Comparison of ENCODE assay signal across 1 cellular context in the genomic region with DNA sequence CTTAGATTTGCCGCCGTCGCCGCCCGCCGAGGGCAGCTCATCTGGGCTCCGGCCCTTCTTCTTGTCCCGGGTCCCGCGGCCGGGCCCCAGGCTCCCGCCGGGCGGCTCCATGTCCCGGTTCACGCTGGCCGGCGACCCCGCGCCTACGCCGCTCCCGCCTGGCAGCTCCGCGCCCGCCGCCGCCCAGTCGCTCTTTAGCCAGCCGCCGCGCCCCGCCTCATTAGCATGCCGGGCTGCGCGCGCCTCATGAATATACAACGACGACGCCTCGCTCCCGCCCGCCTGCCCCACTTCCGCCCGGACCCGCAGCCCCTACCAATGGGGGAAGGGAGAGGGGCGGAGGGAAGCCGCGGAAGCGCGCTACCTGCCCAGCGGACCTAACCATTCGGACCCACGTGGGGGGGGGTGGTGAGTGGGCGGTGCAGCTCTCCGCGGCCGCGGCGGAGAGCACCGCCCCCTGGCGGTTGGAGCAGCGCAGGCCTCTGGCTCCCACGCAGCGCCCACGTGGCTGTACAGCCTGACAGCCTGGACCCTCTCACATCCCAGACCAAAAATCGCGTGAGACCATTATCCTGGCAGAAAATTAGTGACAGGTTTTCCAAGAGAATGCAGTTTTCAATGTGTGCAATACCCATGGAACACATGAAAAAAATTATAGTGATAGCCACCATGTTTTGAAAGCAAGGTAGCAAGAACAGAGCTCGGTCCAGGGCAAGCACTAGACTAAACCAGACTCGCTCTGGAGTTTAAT.
TF ChIP-seq lines count a peak whose summit lies in the region.

A gene (minus strand): TSS at position 197 of the 751 bp plus-strand sequence. CDS start 86 bp downstream, at position 111.

TF ChIP-seq in HepG2, 621 proteins besides CTCF, POLR2A, EP300 and RAD21 (continued from another document and continues in another):
- TF ChIP-seq, protein P1, sequence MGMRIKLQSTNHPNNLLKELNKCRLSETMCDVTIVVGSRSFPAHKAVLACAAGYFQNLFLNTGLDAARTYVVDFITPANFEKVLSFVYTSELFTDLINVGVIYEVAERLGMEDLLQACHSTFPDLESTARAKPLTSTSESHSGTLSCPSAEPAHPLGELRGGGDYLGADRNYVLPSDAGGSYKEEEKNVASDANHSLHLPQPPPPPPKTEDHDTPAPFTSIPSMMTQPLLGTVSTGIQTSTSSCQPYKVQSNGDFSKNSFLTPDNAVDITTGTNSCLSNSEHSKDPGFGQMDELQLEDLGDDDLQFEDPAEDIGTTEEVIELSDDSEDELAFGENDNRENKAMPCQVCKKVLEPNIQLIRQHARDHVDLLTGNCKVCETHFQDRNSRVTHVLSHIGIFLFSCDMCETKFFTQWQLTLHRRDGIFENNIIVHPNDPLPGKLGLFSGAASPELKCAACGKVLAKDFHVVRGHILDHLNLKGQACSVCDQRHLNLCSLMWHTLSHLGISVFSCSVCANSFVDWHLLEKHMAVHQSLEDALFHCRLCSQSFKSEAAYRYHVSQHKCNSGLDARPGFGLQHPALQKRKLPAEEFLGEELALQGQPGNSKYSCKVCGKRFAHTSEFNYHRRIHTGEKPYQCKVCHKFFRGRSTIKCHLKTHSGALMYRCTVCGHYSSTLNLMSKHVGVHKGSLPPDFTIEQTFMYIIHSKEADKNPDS (CRISPR knock-in tag; IDR thresholded peaks at IDR 0.05): no peak
- TF ChIP-seq, protein P2, sequence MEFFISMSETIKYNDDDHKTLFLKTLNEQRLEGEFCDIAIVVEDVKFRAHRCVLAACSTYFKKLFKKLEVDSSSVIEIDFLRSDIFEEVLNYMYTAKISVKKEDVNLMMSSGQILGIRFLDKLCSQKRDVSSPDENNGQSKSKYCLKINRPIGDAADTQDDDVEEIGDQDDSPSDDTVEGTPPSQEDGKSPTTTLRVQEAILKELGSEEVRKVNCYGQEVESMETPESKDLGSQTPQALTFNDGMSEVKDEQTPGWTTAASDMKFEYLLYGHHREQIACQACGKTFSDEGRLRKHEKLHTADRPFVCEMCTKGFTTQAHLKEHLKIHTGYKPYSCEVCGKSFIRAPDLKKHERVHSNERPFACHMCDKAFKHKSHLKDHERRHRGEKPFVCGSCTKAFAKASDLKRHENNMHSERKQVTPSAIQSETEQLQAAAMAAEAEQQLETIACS (CRISPR knock-in tag; IDR thresholded peaks at IDR 0.05): peak; percentile 85
- no peak for TF ChIP-seq ZNF136 (CRISPR knock-in tag; IDR thresholded peaks at IDR 0.05; ENCODE audit: low read depth)
- peak; percentile 75; the same call in 1 of the 2 replicates for TF ChIP-seq ZBTB20 (CRISPR knock-in tag; IDR thresholded peaks at IDR 0.05; ENCODE audit: borderline replicate concordance, low read depth)
- peak; percentile 93 for TF ChIP-seq ZSCAN31 (CRISPR knock-in tag; IDR thresholded peaks at IDR 0.05; ENCODE audit: low read depth)
- no peak for TF ChIP-seq RFX5 (IDR thresholded peaks at IDR 0.05; ENCODE audit: low read depth, low read length)
- TF ChIP-seq, protein P3, sequence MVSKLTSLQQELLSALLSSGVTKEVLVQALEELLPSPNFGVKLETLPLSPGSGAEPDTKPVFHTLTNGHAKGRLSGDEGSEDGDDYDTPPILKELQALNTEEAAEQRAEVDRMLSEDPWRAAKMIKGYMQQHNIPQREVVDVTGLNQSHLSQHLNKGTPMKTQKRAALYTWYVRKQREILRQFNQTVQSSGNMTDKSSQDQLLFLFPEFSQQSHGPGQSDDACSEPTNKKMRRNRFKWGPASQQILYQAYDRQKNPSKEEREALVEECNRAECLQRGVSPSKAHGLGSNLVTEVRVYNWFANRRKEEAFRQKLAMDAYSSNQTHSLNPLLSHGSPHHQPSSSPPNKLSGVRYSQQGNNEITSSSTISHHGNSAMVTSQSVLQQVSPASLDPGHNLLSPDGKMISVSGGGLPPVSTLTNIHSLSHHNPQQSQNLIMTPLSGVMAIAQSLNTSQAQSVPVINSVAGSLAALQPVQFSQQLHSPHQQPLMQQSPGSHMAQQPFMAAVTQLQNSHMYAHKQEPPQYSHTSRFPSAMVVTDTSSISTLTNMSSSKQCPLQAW (CRISPR knock-in tag; IDR thresholded peaks at IDR 0.05): peak; percentile 76; the same call in 1 of the 2 replicates
- TF ChIP-seq ZNF703 (CRISPR knock-in tag; IDR thresholded peaks at IDR 0.05; ENCODE audit: borderline replicate concordance): peak; percentile 74; the same call in 1 of the 2 replicates
- no peak for TF ChIP-seq ATRX (CRISPR knock-in tag; IDR thresholded peaks at IDR 0.05; ENCODE audit: borderline replicate concordance)
- TF ChIP-seq SATB2 (CRISPR knock-in tag; IDR thresholded peaks at IDR 0.05): no peak
- TF ChIP-seq, protein P4, sequence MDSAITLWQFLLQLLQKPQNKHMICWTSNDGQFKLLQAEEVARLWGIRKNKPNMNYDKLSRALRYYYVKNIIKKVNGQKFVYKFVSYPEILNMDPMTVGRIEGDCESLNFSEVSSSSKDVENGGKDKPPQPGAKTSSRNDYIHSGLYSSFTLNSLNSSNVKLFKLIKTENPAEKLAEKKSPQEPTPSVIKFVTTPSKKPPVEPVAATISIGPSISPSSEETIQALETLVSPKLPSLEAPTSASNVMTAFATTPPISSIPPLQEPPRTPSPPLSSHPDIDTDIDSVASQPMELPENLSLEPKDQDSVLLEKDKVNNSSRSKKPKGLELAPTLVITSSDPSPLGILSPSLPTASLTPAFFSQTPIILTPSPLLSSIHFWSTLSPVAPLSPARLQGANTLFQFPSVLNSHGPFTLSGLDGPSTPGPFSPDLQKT (CRISPR knock-in tag; IDR thresholded peaks at IDR 0.05; ENCODE audit: borderline replicate concordance): 0 out of 2 replicates have a peak, but pooled peaks have one; percentile 23
- TF ChIP-seq ZNF430 (CRISPR knock-in tag; IDR thresholded peaks at IDR 0.05): no peak
- no peak for TF ChIP-seq ZNF446 (CRISPR knock-in tag; IDR thresholded peaks at IDR 0.05)
- no peak; the same call in 1 of the 2 replicates for TF ChIP-seq ZNF768 (CRISPR knock-in tag; IDR thresholded peaks at IDR 0.05)
- TF ChIP-seq, protein P5, sequence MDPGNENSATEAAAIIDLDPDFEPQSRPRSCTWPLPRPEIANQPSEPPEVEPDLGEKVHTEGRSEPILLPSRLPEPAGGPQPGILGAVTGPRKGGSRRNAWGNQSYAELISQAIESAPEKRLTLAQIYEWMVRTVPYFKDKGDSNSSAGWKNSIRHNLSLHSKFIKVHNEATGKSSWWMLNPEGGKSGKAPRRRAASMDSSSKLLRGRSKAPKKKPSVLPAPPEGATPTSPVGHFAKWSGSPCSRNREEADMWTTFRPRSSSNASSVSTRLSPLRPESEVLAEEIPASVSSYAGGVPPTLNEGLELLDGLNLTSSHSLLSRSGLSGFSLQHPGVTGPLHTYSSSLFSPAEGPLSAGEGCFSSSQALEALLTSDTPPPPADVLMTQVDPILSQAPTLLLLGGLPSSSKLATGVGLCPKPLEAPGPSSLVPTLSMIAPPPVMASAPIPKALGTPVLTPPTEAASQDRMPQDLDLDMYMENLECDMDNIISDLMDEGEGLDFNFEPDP (CRISPR knock-in tag; conservative IDR thresholded peaks at IDR 0.05): no peak
- no peak; the same call in 1 of the 2 replicates for TF ChIP-seq DNMT3B (CRISPR knock-in tag; conservative IDR thresholded peaks at IDR 0.05)
- no peak; the same call in 1 of the 2 replicates for TF ChIP-seq FOXJ3 (CRISPR knock-in tag; IDR thresholded peaks at IDR 0.05; ENCODE audit: borderline replicate concordance)
- TF ChIP-seq, protein P6, sequence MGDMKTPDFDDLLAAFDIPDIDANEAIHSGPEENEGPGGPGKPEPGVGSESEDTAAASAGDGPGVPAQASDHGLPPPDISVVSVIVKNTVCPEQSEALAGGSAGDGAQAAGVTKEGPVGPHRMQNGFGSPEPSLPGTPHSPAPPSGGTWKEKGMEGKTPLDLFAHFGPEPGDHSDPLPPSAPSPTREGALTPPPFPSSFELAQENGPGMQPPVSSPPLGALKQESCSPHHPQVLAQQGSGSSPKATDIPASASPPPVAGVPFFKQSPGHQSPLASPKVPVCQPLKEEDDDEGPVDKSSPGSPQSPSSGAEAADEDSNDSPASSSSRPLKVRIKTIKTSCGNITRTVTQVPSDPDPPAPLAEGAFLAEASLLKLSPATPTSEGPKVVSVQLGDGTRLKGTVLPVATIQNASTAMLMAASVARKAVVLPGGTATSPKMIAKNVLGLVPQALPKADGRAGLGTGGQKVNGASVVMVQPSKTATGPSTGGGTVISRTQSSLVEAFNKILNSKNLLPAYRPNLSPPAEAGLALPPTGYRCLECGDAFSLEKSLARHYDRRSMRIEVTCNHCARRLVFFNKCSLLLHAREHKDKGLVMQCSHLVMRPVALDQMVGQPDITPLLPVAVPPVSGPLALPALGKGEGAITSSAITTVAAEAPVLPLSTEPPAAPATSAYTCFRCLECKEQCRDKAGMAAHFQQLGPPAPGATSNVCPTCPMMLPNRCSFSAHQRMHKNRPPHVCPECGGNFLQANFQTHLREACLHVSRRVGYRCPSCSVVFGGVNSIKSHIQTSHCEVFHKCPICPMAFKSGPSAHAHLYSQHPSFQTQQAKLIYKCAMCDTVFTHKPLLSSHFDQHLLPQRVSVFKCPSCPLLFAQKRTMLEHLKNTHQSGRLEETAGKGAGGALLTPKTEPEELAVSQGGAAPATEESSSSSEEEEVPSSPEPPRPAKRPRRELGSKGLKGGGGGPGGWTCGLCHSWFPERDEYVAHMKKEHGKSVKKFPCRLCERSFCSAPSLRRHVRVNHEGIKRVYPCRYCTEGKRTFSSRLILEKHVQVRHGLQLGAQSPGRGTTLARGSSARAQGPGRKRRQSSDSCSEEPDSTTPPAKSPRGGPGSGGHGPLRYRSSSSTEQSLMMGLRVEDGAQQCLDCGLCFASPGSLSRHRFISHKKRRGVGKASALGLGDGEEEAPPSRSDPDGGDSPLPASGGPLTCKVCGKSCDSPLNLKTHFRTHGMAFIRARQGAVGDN (CRISPR knock-in tag; IDR thresholded peaks at IDR 0.05): peak; percentile 95
- no peak for TF ChIP-seq CBX2 (IDR thresholded peaks at IDR 0.05; ENCODE audit: low read depth, low read length)
- no peak for TF ChIP-seq CBX2 (CRISPR knock-in tag; IDR thresholded peaks at IDR 0.05; ENCODE audit: low read depth)
- TF ChIP-seq TAF15 (IDR thresholded peaks at IDR 0.05; ENCODE audit: low read depth, low read length, poor library complexity, severe bottlenecking): no peak
- TF ChIP-seq ZSCAN22 (CRISPR knock-in tag; IDR thresholded peaks at IDR 0.05): no peak
- TF ChIP-seq, protein P7, sequence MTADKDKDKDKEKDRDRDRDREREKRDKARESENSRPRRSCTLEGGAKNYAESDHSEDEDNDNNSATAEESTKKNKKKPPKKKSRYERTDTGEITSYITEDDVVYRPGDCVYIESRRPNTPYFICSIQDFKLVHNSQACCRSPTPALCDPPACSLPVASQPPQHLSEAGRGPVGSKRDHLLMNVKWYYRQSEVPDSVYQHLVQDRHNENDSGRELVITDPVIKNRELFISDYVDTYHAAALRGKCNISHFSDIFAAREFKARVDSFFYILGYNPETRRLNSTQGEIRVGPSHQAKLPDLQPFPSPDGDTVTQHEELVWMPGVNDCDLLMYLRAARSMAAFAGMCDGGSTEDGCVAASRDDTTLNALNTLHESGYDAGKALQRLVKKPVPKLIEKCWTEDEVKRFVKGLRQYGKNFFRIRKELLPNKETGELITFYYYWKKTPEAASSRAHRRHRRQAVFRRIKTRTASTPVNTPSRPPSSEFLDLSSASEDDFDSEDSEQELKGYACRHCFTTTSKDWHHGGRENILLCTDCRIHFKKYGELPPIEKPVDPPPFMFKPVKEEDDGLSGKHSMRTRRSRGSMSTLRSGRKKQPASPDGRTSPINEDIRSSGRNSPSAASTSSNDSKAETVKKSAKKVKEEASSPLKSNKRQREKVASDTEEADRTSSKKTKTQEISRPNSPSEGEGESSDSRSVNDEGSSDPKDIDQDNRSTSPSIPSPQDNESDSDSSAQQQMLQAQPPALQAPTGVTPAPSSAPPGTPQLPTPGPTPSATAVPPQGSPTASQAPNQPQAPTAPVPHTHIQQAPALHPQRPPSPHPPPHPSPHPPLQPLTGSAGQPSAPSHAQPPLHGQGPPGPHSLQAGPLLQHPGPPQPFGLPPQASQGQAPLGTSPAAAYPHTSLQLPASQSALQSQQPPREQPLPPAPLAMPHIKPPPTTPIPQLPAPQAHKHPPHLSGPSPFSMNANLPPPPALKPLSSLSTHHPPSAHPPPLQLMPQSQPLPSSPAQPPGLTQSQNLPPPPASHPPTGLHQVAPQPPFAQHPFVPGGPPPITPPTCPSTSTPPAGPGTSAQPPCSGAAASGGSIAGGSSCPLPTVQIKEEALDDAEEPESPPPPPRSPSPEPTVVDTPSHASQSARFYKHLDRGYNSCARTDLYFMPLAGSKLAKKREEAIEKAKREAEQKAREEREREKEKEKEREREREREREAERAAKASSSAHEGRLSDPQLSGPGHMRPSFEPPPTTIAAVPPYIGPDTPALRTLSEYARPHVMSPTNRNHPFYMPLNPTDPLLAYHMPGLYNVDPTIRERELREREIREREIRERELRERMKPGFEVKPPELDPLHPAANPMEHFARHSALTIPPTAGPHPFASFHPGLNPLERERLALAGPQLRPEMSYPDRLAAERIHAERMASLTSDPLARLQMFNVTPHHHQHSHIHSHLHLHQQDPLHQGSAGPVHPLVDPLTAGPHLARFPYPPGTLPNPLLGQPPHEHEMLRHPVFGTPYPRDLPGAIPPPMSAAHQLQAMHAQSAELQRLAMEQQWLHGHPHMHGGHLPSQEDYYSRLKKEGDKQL (CRISPR knock-in tag; IDR thresholded peaks at IDR 0.05; ENCODE audit: low read depth): peak; percentile 59
- TF ChIP-seq CCAR2 (optimal IDR thresholded peaks at IDR 0.05; ENCODE audit: low read depth, low read length): no peak
- TF ChIP-seq ZNF569 (CRISPR knock-in tag; IDR thresholded peaks at IDR 0.05; ENCODE audit: borderline replicate concordance): no peak
- TF ChIP-seq ZNF367 (CRISPR knock-in tag; IDR thresholded peaks at IDR 0.05; ENCODE audit: borderline replicate concordance): no peak
- TF ChIP-seq HOXA9 (CRISPR knock-in tag; IDR thresholded peaks at IDR 0.05; ENCODE audit: borderline replicate concordance): no peak
- TF ChIP-seq ZFP62 (CRISPR knock-in tag; IDR thresholded peaks at IDR 0.05): 0 out of 2 replicates have a peak, but pooled peaks have one; percentile 58
- 0 out of 2 replicates have a peak, but pooled peaks have one; percentile 57 for TF ChIP-seq MEIS1 (CRISPR knock-in tag; IDR thresholded peaks at IDR 0.05; ENCODE audit: borderline replicate concordance)
- TF ChIP-seq, protein P8, sequence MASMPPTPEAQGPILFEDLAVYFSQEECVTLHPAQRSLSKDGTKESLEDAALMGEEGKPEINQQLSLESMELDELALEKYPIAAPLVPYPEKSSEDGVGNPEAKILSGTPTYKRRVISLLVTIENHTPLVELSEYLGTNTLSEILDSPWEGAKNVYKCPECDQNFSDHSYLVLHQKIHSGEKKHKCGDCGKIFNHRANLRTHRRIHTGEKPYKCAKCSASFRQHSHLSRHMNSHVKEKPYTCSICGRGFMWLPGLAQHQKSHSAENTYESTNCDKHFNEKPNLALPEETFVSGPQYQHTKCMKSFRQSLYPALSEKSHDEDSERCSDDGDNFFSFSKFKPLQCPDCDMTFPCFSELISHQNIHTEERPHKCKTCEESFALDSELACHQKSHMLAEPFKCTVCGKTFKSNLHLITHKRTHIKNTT (CRISPR knock-in tag; IDR thresholded peaks at IDR 0.05): no peak
- no peak for TF ChIP-seq ZNF3 (CRISPR knock-in tag; IDR thresholded peaks at IDR 0.05)
- no peak for TF ChIP-seq TEAD3 (CRISPR knock-in tag; optimal IDR thresholded peaks at IDR 0.05; ENCODE audit: borderline replicate concordance)
- TF ChIP-seq ZNF263 (CRISPR knock-in tag; IDR thresholded peaks at IDR 0.05): peak; percentile 10; the same call in 1 of the 2 replicates
- TF ChIP-seq RBM22 (optimal IDR thresholded peaks at IDR 0.05; ENCODE audit: low read length): no peak
- TF ChIP-seq TMF1 (CRISPR knock-in tag; IDR thresholded peaks at IDR 0.05; ENCODE audit: low read depth): 0 out of 2 replicates have a peak, but pooled peaks have one; percentile 33
- no peak for TF ChIP-seq ZNF296 (CRISPR knock-in tag; conservative IDR thresholded peaks at IDR 0.05)
